10 cellular contexts compared by ENCODE assay signal in the genomic region with DNA sequence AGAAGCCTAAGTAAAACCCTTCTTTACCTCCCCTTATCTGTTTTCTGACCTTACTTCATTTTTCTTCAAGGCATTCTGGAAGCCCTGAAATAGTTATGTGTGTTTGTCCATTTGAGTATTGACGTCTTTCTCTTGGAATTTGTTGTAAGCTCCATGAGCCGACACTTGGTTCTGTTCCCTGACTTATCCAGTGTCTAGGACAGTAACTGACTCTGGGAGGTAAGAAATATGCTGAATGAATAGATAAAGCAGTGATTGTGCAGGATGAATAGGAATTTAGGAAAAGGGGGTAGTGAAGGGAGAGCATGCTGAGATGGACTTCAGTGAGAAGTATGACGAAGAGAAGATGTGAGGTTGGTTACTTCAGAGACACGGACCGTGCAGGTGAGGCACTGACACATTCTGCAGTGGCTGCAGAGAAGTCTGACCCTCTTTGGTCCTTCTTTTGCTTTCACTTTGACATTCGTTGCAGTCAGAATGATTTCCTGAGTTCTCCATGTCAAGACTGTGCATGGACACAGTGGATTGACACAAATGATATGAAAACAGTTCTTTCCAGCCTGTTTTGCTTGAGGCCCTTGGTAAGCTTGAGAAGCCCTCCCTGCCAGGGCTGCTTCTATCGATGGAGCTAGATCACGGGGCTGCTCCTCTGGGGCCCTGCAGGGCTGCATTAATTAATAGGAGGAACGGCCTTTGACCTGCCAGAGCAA.
A peak's percentile ranks its signal among the peaks of the same experiment; 100 is the strongest.
DNase-seq lines count a peak whose midpoint lies in the region; ATAC-seq lines count a peak whose summit lies in the region.
"Had no signal": no experiment of that assay in that cellular context is flagged by ENCODE, and none has a peak within 500 bp of the region (broad histone marks: within the 10 kb centered on the region; RNA-seq: fewer than 3 reads in every experiment).

No MANE protein-coding gene starts in this region.

- peak; percentile 76 for DNase-seq in SK-MEL-5 (ENCODE audit: low read depth, low spot score)
- peak; percentile 37 for DNase-seq in retina
- DNase-seq in AG08395 (ENCODE audit: low spot score): no peak
- no peak for DNase-seq in head of caudate nucleus
- DNase-seq in activated gamma-delta T cell (lab: John Stamatoyannopoulos, UW): no peak
- no peak for DNase-seq in germinal center (ENCODE audit: low spot score)
- DNase-seq: tibial artery had no signal

- ATAC-seq in GM19025 (IDR thresholded peaks at IDR 0.05; ENCODE audit: low read depth, unreplicated experiment): peak; percentile 75
- peak; percentile 69 for ATAC-seq in HG02678 (IDR thresholded peaks at IDR 0.05; ENCODE audit: unreplicated experiment)
- ATAC-seq: gastroesophageal sphincter had no signal

- in situ Hi-C loops in SK-MEL-5 (cut with HindIII; ENCODE audit: low pct_unique_long_range_greater_than_20kb, low sequenced_read_pairs): no loop called here

- intact Hi-C loops in head of caudate nucleus (cut with DNase I): no loop called here

Comparison
In these comparisons a context has a peak if more than half of its experiments do, and no peak if none do; other contexts are left out.
1. DNase-seq: peak in SK-MEL-5 (single experiment) and retina (single experiment); none in AG08395 (single experiment), head of caudate nucleus (0 of 42), activated gamma-delta T cell (single experiment) and germinal center (single experiment).